In the genomic region with DNA sequence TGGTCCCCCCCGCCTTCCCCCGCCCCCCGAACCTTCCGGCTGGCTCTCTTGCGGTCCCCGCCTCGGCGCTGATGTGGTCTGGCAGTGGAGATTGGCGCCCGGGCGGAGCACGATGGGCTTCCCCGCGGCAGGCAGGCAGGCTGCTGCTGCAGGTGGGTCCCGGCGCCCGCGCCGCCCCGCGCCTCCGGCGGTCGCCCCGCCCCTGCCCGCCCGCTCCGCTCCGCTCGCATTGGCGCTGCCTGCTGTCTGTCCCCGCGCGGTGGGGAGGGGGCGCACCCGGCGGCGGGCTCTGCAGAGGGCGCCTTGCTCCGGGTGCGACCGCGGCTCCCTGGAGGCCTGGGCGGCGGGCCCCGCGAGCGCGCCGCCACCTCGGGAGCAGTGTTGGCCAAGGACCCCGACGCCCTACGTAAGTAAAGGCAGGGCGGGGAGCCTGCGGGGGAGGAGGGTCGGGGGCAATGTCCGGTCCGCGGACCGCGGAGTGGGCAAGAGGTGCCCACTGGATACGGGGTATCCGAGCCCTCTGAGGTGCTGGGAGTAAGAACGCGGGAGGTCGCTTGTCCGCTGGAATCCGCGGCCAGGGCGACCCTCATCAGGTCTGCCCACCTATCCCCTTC, we compare ENCODE assay signal across 8 cellular contexts. TPM values are rescaled to one million over a fixed set of nuclear protein-coding genes. Genes with fewer than 3 reads are reported as not detected.
DNase-seq lines count a peak whose midpoint lies in the region; ATAC-seq and TF ChIP-seq lines count a peak whose summit lies in the region.

A gene with protein sequence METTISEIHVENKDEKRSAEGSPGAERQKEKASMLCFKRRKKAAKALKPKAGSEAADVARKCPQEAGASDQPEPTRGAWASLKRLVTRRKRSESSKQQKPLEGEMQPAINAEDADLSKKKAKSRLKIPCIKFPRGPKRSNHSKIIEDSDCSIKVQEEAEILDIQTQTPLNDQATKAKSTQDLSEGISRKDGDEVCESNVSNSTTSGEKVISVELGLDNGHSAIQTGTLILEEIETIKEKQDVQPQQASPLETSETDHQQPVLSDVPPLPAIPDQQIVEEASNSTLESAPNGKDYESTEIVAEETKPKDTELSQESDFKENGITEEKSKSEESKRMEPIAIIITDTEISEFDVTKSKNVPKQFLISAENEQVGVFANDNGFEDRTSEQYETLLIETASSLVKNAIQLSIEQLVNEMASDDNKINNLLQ (plus strand): TSS at position 292 of the 614 bp plus-strand sequence. CDS start 2,896 bp downstream, outside the sequence.

- H3K27me3 Mint-ChIP-seq in T-helper 1 cell treated with Interleukin-12 subunit alpha and Interleukin-12 subunit beta and Interleukin-4 antibody, amounts not matched to agents 30 μg/mL and 1 μg/mL, for 36 hours (ENCODE audit: low read depth): peaks cover 4% of the 10 kb centered on the region

- H3K27ac Mint-ChIP-seq in T-helper 1 cell treated with Interleukin-12 subunit alpha and Interleukin-12 subunit beta and Interleukin-4 antibody, amounts not matched to agents 30 μg/mL and 1 μg/mL, for 36 hours: peak within 1 kb of the TSS; percentile 68

- H3K4me1 ChIP-seq in KMS-11 (ENCODE audit: low read depth, poor library complexity, severe bottlenecking) (peaks cover 6% of the 10 kb centered on the region), ascending aorta (peaks cover 0 to 3% of the 10 kb centered on the region in 2 donors), skeletal muscle satellite cell (ENCODE audit: control insufficient read depth, insufficient read depth, low read length) (peaks cover 9% of the 10 kb centered on the region)

- peak within 1 kb of the TSS; percentile 44 for H2AFZ ChIP-seq in KMS-11 (ENCODE audit: low read depth)

- peak; percentile 50 for ATAC-seq in GM21360 (IDR thresholded peaks at IDR 0.05; ENCODE audit: unreplicated experiment)

- H3K4me1 Mint-ChIP-seq in T-helper 1 cell treated with Interleukin-12 subunit alpha and Interleukin-12 subunit beta and Interleukin-4 antibody, amounts not matched to agents 30 μg/mL and 1 μg/mL, for 36 hours (ENCODE audit: low read depth): peaks cover 33% of the 10 kb centered on the region

- H3K79me2 ChIP-seq in KMS-11 (ENCODE audit: insufficient read depth, low read depth): no peaks in the 10 kb centered on the region

- no peaks in the 10 kb centered on the region for H4K20me1 ChIP-seq in KMS-11 (ENCODE audit: insufficient read depth)

- no peak for TF ChIP-seq CTCF in KMS-11 (conservative IDR thresholded peaks at IDR 0.05; ENCODE audit: low read depth, low read length)
- no peak for TF ChIP-seq CTCF in ascending aorta (IDR thresholded peaks at IDR 0.05)

- H3K36me3 Mint-ChIP-seq in T-helper 1 cell treated with Interleukin-12 subunit alpha and Interleukin-12 subunit beta and Interleukin-4 antibody, amounts not matched to agents 30 μg/mL and 1 μg/mL, for 36 hours (ENCODE audit: low read depth): peaks cover 8% of the 10 kb centered on the region

- H3K9me3 ChIP-seq in ascending aorta: no peaks in the 10 kb centered on the region
- H3K9me3 ChIP-seq in skeletal muscle satellite cell (replicated peaks; ENCODE audit: low read length): no peaks in the 10 kb centered on the region

- intact Hi-C loops in ascending aorta (cut with DNase I): loop anchor here (2.0 kb wide), 2 partner anchors 21 to 35 kb away; no protein-coding TSS in a partner anchor

- H3K4me2 ChIP-seq in KMS-11: peak within 1 kb of the TSS; percentile 51; the same call in 1 of the 2 replicates
- H3K4me2 ChIP-seq in skeletal muscle satellite cell (ENCODE audit: low read length): peak within 1 kb of the TSS; percentile 90

- no peaks in the 10 kb centered on the region for H3K36me3 ChIP-seq in KMS-11 (ENCODE audit: insufficient read depth)
- no peaks in the 10 kb centered on the region for H3K36me3 ChIP-seq in ascending aorta
- H3K36me3 ChIP-seq in skeletal muscle satellite cell (ENCODE audit: insufficient read depth, low read length): no peaks in the 10 kb centered on the region

- H3K9ac ChIP-seq in KMS-11: peak within 1 kb of the TSS; percentile 42; the same call in 1 of the 2 replicates
- peak within 1 kb of the TSS; percentile 50 for H3K9ac ChIP-seq in skeletal muscle satellite cell (ENCODE audit: low read depth, low read length)

- H3K27me3 ChIP-seq in KMS-11 (ENCODE audit: insufficient read depth, low read depth) (no peaks in the 10 kb centered on the region), ascending aorta (no peaks in the 10 kb centered on the region), skeletal muscle satellite cell (ENCODE audit: control insufficient read depth, insufficient read depth, low read length) (no peaks in the 10 kb centered on the region)

- H3K4me3 Mint-ChIP-seq in T-helper 1 cell treated with Interleukin-12 subunit alpha and Interleukin-12 subunit beta and Interleukin-4 antibody, amounts not matched to agents 30 μg/mL and 1 μg/mL, for 36 hours: peak within 1 kb of the TSS; percentile 82

- no peak within 1 kb of the TSS for H3K4me3 ChIP-seq in KMS-11 (IDR thresholded peaks at IDR 0.05; ENCODE audit: insufficient read depth, low read depth, low read length)
- H3K4me3 ChIP-seq in ascending aorta: peak within 1 kb of the TSS; percentile 76 to 82
- H3K4me3 ChIP-seq in iPS-11a (ENCODE audit: low read depth, low read length): peak within 1 kb of the TSS; percentile 71
- peak within 1 kb of the TSS; percentile 71 for H3K4me3 ChIP-seq in skeletal muscle satellite cell (ENCODE audit: low read length)

- DNase-seq in COR-L47 (lab: John Stamatoyannopoulos, UW): peak; percentile 77
- DNase-seq in ascending aorta (ENCODE audit: low spot score in 2 of 2): peak in 1 of 2 donors; percentile 77
- no peak for DNase-seq in amniotic stem cell (lab: John Stamatoyannopoulos, UW)

- no peaks in the 10 kb centered on the region for H3K9me3 Mint-ChIP-seq in T-helper 1 cell treated with Interleukin-12 subunit alpha and Interleukin-12 subunit beta and Interleukin-4 antibody, amounts not matched to agents 30 μg/mL and 1 μg/mL, for 36 hours

- no peak within 1 kb of the TSS for H3K27ac ChIP-seq in KMS-11
- H3K27ac ChIP-seq in ascending aorta: peak within 1 kb of the TSS; percentile 78 to 79

RNA-seq across cellular contexts. Expression of the gene that starts here (rescaled TPM):
- 0.11 TPM for total RNA-seq in ascending aorta
- 0.22 and 0.25 TPM in 2 replicates for total RNA-seq in skeletal muscle satellite cell (2012; rRNA removed)
